Comparison of ENCODE assay signal across 28 cellular contexts in genomic region chr2:105557021-105557420, GRCh38.
DNase-seq lines count a peak whose midpoint lies in the region; ATAC-seq, FAIRE-seq and TF ChIP-seq lines count a peak whose summit lies in the region.
"Had no signal": no experiment of that assay in that cellular context is flagged by ENCODE, and none has a peak within 500 bp of the region (broad histone marks: within the 10 kb centered on the region; RNA-seq: fewer than 3 reads in every experiment).

No MANE protein-coding gene starts in this region.

- H3K9ac ChIP-seq in endothelial cell of umbilical vein (replicated peaks; ENCODE audit: extremely low read depth, insufficient read depth, low read length) (no peak overlapping the region), kidney (ENCODE audit: low read length in 2 of 2) (no peak overlapping the region)

- intact Hi-C loops in Right ventricle myocardium inferior (cut with DNase I) = no loop called here
- intact Hi-C loops in endothelial cell of umbilical vein (cut with micrococcal nuclease) = no loop called here
- intact Hi-C loops in kidney (cut with DNase I) = no loop called here
- intact Hi-C loops in testis (cut with DNase I; ENCODE audit: low total_unique reads) = no loop called here

- no peak overlapping the region for H3K27ac ChIP-seq in right atrium auricular region
- H3K27ac ChIP-seq in endothelial cell of umbilical vein (ENCODE audit: insufficient read depth, low read depth, low read length) = no peak overlapping the region
- no peak overlapping the region for H3K27ac ChIP-seq in kidney (ENCODE audit: low read depth in 2 of 2, low read length in 2 of 2)
- H3K27ac ChIP-seq in testis = peak overlapping the region in 1 of 2 donors; percentile 19
- H3K27ac ChIP-seq: coronary artery, foreskin keratinocyte, hepatocyte, pancreas, SJCRH30, transverse colon had no signal

- no peak overlapping the region for H2AFZ ChIP-seq in endothelial cell of umbilical vein (ENCODE audit: low read depth, low read length)
- H2AFZ ChIP-seq: hepatocyte had no signal

- 38 to 41% methylated on average over 8 of the region's 8 CpGs for WGBS in testis, 2 donors

- H3K9me3 ChIP-seq in right atrium auricular region = no peaks in the 10 kb centered on the region
- H3K9me3 ChIP-seq in endothelial cell of umbilical vein (replicated peaks; ENCODE audit: control insufficient read depth, insufficient read depth, low read length) = no peaks in the 10 kb centered on the region
- H3K9me3 ChIP-seq in kidney (ENCODE audit: control insufficient read depth in 1 of 2, low read length in 2 of 2) = no peaks in the 10 kb centered on the region
- H3K9me3 ChIP-seq in testis = no peaks in the 10 kb centered on the region
- H3K9me3 ChIP-seq: pancreas, SJCRH30, transverse colon had no signal

- CTCF ChIA-PET in endothelial cell of umbilical vein (lab: Charles Lee) = interaction anchor here (0.9 kb wide), 1 partner anchor 20 kb away, joined by 3 read pairs; no protein-coding TSS in a partner anchor

- DNase-seq in Right ventricle myocardium inferior (ENCODE audit: missing footprints) (peak; percentile 74), right atrium auricular region (ENCODE audit: low spot score) (no peak), endothelial cell of umbilical vein (ENCODE audit: low read depth, low spot score) (peak; percentile 17), kidney (peak; percentile 85), testis (peak; percentile 66)
- DNase-seq: activated CD4-positive, alpha-beta T cell treated with anti-CD3 and anti-CD28 coated beads for 36 hours; activated CD8-positive, alpha-beta T cell treated with anti-CD3 and anti-CD28 coated beads for 36 hours; effector memory CD8-positive, alpha-beta T cell; left colon; NCI-H1436 treated with DMSO at 0.1 percent for 48 hours; NCI-H2081 treated with DMSO at 0.1 percent for 48 hours; NCI-H226; NCI-H69; pancreas; SJCRH30; stimulated activated CD4-positive, alpha-beta T cell treated with anti-CD3 and anti-CD28 coated beads, Interleukin-4, amount 100 ng/mL, for 1 hour; SW 1271; T-helper 9 cell; transverse colon had no signal

- TF ChIP-seq CTCF in right atrium auricular region (IDR thresholded peaks at IDR 0.05) (no peak), endothelial cell of umbilical vein (IDR thresholded peaks at IDR 0.05; ENCODE audit: extremely low read depth in 1 of 2, insufficient read depth in 1 of 2, low read depth in 1 of 2, low read length in 2 of 2) (no peak), kidney (IDR thresholded peaks at IDR 0.05; ENCODE audit: borderline replicate concordance, extremely low read depth, insufficient read depth) (no peak), testis (IDR thresholded peaks at IDR 0.05) (no peak)

- POLR2A ChIA-PET in endothelial cell of umbilical vein (lab: Charles Lee) = no interaction called here

- H3K4me2 ChIP-seq in endothelial cell of umbilical vein (ENCODE audit: insufficient read depth, low read length) = no peak overlapping the region
- H3K4me2 ChIP-seq: hepatocyte had no signal

- FAIRE-seq in endothelial cell of umbilical vein (lab: Jason Lieb, UNC) (no peak), kidney (lab: Jason Lieb, UNC) (no peak)
- FAIRE-seq: pancreas had no signal

- no peaks in the 10 kb centered on the region for H3K9me1 ChIP-seq in endothelial cell of umbilical vein (replicated peaks; ENCODE audit: control insufficient read depth, extremely low read depth, insufficient read depth, low read length)

- dilution Hi-C loops in endothelial cell of umbilical vein (cut with MboI; ENCODE audit: extremely low pct_ligation_motif_present, low sequenced_read_pairs) = no loop called here

- ATAC-seq in Right ventricle myocardium inferior (peak; percentile 57), GM21390 (IDR thresholded peaks at IDR 0.05; ENCODE audit: unreplicated experiment) (no peak), GM21529 (IDR thresholded peaks at IDR 0.05; ENCODE audit: unreplicated experiment) (no peak), HG02678 (IDR thresholded peaks at IDR 0.05; ENCODE audit: unreplicated experiment) (no peak)
- ATAC-seq: activated CD4-positive, alpha-beta T cell treated with anti-CD3 and anti-CD28 coated beads for 36 hours; activated CD8-positive, alpha-beta T cell treated with anti-CD3 and anti-CD28 coated beads for 36 hours; activated naive CD4-positive, alpha-beta T cell treated with anti-CD3 and anti-CD28 coated beads, Interleukin-2, amount 50 U/mL, for 72 hours; activated T-helper 17 cell treated with anti-CD3 and anti-CD28 coated beads, Interleukin-2, amount 50 U/mL, for 72 hours; CD8-positive, alpha-beta T cell; effector memory CD8-positive, alpha-beta T cell; left colon had no signal

- peaks cover 0 to 12% of the 10 kb centered on the region in 2 donors for H3K4me1 ChIP-seq in right atrium auricular region
- peaks cover 15% of the 10 kb centered on the region for H3K4me1 ChIP-seq in endothelial cell of umbilical vein (ENCODE audit: control insufficient read depth, extremely low read depth, insufficient read depth, low read length)
- H3K4me1 ChIP-seq in kidney (ENCODE audit: control insufficient read depth in 1 of 2, insufficient read depth in 1 of 2, low read depth in 1 of 2, low read length in 2 of 2) = peaks cover 0 to 2% of the 10 kb centered on the region in 2 donors
- peaks cover 17% of the 10 kb centered on the region for H3K4me1 ChIP-seq in testis
- H3K4me1 ChIP-seq: foreskin keratinocyte, pancreas, transverse colon had no signal

- H3K36me3 ChIP-seq in right atrium auricular region (no peaks in the 10 kb centered on the region), endothelial cell of umbilical vein (ENCODE audit: control insufficient read depth in 2 of 2, extremely low read depth in 1 of 2, insufficient read depth in 2 of 2, low read length in 2 of 2) (no peaks in the 10 kb centered on the region), kidney (ENCODE audit: control insufficient read depth in 1 of 2, insufficient read depth in 2 of 2, low read length in 2 of 2) (no peaks in the 10 kb centered on the region), testis (ENCODE audit: low read depth, missing control alignments) (no peaks in the 10 kb centered on the region)
- H3K36me3 ChIP-seq: pancreas, SJCRH30, transverse colon had no signal

- no peaks in the 10 kb centered on the region for H3K79me2 ChIP-seq in endothelial cell of umbilical vein (ENCODE audit: control insufficient read depth, insufficient read depth, low read length)
- H3K79me2 ChIP-seq: hepatocyte had no signal

- no TSS peak for BruUV-seq in endothelial cell of umbilical vein (replicated peaks; lab: Mats Ljungman, UMichigan)

- TF ChIP-seq POLR2A in endothelial cell of umbilical vein (IDR thresholded peaks at IDR 0.05; ENCODE audit: low read depth, low read length) (no peak), testis (IDR thresholded peaks at IDR 0.05) (no peak)

- H3K4me3 ChIP-seq in right atrium auricular region = no peak overlapping the region
- no peak overlapping the region for H3K4me3 ChIP-seq in endothelial cell of umbilical vein (replicated peaks in 1 of 3; ENCODE audit: insufficient read depth in 1 of 3, low read depth in 1 of 3, low read length in 3 of 3)
- H3K4me3 ChIP-seq in kidney (ENCODE audit: low read length in 2 of 2) = no peak overlapping the region
- no peak overlapping the region for H3K4me3 ChIP-seq in testis
- H3K4me3 ChIP-seq: coronary artery, hepatocyte, pancreas, SJCRH30, transverse colon had no signal

- no peaks in the 10 kb centered on the region for H3K27me3 ChIP-seq in right atrium auricular region
- peaks cover 16 to 19% of the 10 kb centered on the region in 2 experiments for H3K27me3 ChIP-seq in endothelial cell of umbilical vein (ENCODE audit: control insufficient read depth in 2 of 2, insufficient read depth in 2 of 2, low read length in 2 of 2)
- no peaks in the 10 kb centered on the region for H3K27me3 ChIP-seq in testis
- H3K27me3 ChIP-seq: pancreas, SJCRH30 had no signal

- no peaks in the 10 kb centered on the region for H4K20me1 ChIP-seq in endothelial cell of umbilical vein (replicated peaks; ENCODE audit: control insufficient read depth, extremely low read depth, insufficient read depth, low read length)

TF ChIP-seq in endothelial cell of umbilical vein, 7 proteins besides CTCF, POLR2A, EP300 and RAD21:
- TF ChIP-seq FOS (IDR thresholded peaks at IDR 0.05; ENCODE audit: borderline replicate concordance, insufficient read depth, low read length) = no peak
- TF ChIP-seq, protein P1, sequence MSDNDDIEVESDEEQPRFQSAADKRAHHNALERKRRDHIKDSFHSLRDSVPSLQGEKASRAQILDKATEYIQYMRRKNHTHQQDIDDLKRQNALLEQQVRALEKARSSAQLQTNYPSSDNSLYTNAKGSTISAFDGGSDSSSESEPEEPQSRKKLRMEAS (IDR thresholded peaks at IDR 0.05; ENCODE audit: insufficient read depth, insufficient read length) = no peak
- no peak for TF ChIP-seq EZH2 (IDR thresholded peaks at IDR 0.05; ENCODE audit: borderline replicate concordance, low read depth, low read length, severe bottlenecking)
- TF ChIP-seq JUN (IDR thresholded peaks at IDR 0.05; ENCODE audit: borderline replicate concordance, insufficient read depth, insufficient read length, low read depth) = no peak
- TF ChIP-seq POLR2AphosphoS5 (IDR thresholded peaks at IDR 0.05; ENCODE audit: insufficient read depth, low read depth, low read length) = no peak
- no peak for TF ChIP-seq GATA2 (IDR thresholded peaks at IDR 0.05; ENCODE audit: insufficient read depth, insufficient read length, low read depth, low read length)
- TF ChIP-seq MYC (IDR thresholded peaks at IDR 0.05; ENCODE audit: low read depth, low read length) = no peak
